ENCODE assay signal across 9 cellular contexts in the genomic region with DNA sequence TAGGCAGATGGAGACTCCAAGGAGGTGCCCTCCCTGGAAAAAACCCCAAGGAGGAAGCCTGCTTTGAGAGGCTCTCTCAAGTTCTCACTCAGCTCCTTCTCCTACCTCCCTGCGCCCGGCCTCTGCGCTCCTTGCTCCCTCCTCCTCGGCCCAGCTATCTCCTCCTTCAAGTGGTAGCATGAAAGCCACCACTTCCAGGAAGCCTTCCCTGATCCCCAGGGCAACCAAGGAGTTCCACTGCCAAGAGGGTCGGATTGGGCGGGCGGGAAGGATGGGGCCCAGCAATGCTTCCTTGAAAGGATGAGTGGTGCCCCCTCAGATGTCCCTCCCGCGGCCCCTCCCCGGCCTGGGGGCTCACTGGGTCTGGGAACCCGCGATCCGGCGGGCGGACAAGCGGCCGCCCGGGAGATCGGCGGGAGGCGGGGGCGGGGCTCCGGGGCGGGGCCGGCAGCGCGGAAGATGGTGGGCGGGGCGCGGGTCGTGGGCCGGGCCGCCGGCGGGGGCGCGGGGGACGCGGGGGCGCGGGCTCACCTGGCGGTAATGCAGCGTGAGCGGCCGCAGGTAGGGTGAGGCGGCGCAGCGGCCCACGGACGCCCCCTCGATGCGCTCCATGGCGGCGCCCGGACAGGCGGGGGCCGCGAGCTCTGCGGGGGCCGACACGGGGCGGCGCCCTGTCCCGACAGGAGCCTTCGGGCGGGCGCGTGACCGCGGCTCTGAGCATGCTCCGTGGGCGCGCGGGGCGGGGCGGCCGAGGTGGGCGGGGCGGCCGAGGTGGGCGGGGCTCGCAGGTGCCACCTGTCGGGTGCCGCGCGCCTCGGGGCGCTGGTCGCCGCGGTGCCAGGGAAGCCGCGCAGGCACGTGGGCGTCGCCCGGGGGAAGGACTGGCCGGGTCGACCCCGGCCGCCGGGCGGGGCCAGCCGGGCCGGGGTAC. TPM values are rescaled to one million over a fixed set of nuclear protein-coding genes. Genes with fewer than 3 reads are reported as not detected.
DNase-seq lines count a peak whose midpoint lies in the region; ATAC-seq, FAIRE-seq and TF ChIP-seq lines count a peak whose summit lies in the region.
"Had no signal": no experiment of that assay in that cellular context is flagged by ENCODE, and none has a peak within 500 bp of the region (broad histone marks: within the 10 kb centered on the region; RNA-seq: fewer than 3 reads in every experiment).

A gene (minus strand): TSS at position 715 of the 931 bp plus-strand sequence. CDS start 103 bp downstream, at position 612.

- SMC1A ChIA-PET in GM12878 (lab: Charles Lee; ENCODE audit: uncharacterized antibody, unreplicated experiment): no interaction called here

- TF ChIP-seq EP300 in GM12878 (IDR thresholded peaks at IDR 0.05; ENCODE audit: borderline replicate concordance in 1 of 2, control insufficient read depth in 1 of 2, low read depth in 2 of 2, low read length in 2 of 2): no peak

- CTCF ChIA-PET in GM12878 (lab: Yijun Ruan, JAX): interaction anchor here (1.6 kb wide), 1 partner anchor 21 kb away, joined by 4 read pairs; no protein-coding TSS in a partner anchor

- H3K36me3 ChIP-seq in BE2C (no peaks in the 10 kb centered on the region), GM12878 (ENCODE audit: control insufficient read depth in 2 of 2, insufficient read depth in 2 of 2, low read length in 1 of 2) (no peaks in the 10 kb centered on the region), iPS-15b (ENCODE audit: control insufficient read depth, insufficient read depth, low read length) (peaks cover 5% of the 10 kb centered on the region)

- no peaks in the 10 kb centered on the region for H3K4me1 ChIP-seq in BE2C
- peaks cover 5% of the 10 kb centered on the region; the same call in 1 of the 2 replicates for H3K4me1 ChIP-seq in GM12878 (ENCODE audit: control insufficient read depth, insufficient read depth, low read length)
- peaks cover 3% of the 10 kb centered on the region for H3K4me1 ChIP-seq in iPS-15b (ENCODE audit: control insufficient read depth, insufficient read depth, low read length)

- no peaks in the 10 kb centered on the region for H3K79me2 ChIP-seq in GM12878 (ENCODE audit: control insufficient read depth, insufficient read depth, low read length)

- no peaks in the 10 kb centered on the region for H3K36me3 Mint-ChIP-seq in IgD-negative memory B cell

- H3K9ac ChIP-seq in GM12878 (ENCODE audit: control insufficient read depth, insufficient read depth, low read length) (peak within 1 kb of the TSS; percentile 51), iPS-15b (ENCODE audit: low read depth, low read length) (no peak within 1 kb of the TSS)

- peaks cover 7% of the 10 kb centered on the region for H3K27me3 Mint-ChIP-seq in IgD-negative memory B cell

- no peaks in the 10 kb centered on the region for H3K9me3 Mint-ChIP-seq in IgD-negative memory B cell

- no peak for FAIRE-seq in GM12878 (lab: Jason Lieb, UNC)
- FAIRE-seq: TTC549 had no signal

- in situ Hi-C loops in GM12878 (cut with MboI): no loop called here

- H2AFZ ChIP-seq in GM12878 (ENCODE audit: control insufficient read depth, low read depth, low read length): peak within 1 kb of the TSS; percentile 75

- RAD21 ChIA-PET in GM12878 (lab: Charles Lee; ENCODE audit: unreplicated experiment): no interaction called here

- no peaks in the 10 kb centered on the region for H3K9me3 ChIP-seq in BE2C
- H3K9me3 ChIP-seq in GM12878 (replicated peaks; ENCODE audit: control insufficient read depth, insufficient read depth, low read length): no peaks in the 10 kb centered on the region
- no peaks in the 10 kb centered on the region for H3K9me3 ChIP-seq in iPS-15b (ENCODE audit: control insufficient read depth, insufficient read depth, low read length)

- intact Hi-C loops in GM12878 (cut with micrococcal nuclease; ENCODE audit: unreplicated experiment): no loop called here

- no peaks in the 10 kb centered on the region for H4K20me1 ChIP-seq in GM12878 (ENCODE audit: control insufficient read depth, insufficient read depth)

- H3K27ac ChIP-seq in GM12878 (ENCODE audit: control insufficient read depth, insufficient read depth): no peak within 1 kb of the TSS

- H3K4me1 Mint-ChIP-seq in IgD-negative memory B cell: peaks cover 0 to 6% (median 3%) of the 10 kb centered on the region in 3 donors

- WGBS in GM12878 (ENCODE audit: insufficient coverage, insufficient replicate concordance, low lambda C conversion rate, missing lambda C conversion rate): 0% methylated on average over 8 of the region's 105 CpGs

- TF ChIP-seq CTCF in BE2C (IDR thresholded peaks at IDR 0.05; ENCODE audit: low read depth, low read length) (no peak), GM12878 (IDR thresholded peaks at IDR 0.05 in 2 of 3, conservative IDR thresholded peaks at IDR 0.05 in 1 of 3; ENCODE audit: control insufficient read depth in 2 of 3, extremely low read depth in 1 of 3, insufficient read depth in 1 of 3, low read depth in 3 of 3, low read length in 3 of 3) (no peak)

- DNase-seq in BE2C (peak; percentile 75), GM19240 (ENCODE audit: insufficient read length, low spot score) (peak; percentile 96), T-helper 9 cell (peak; percentile 89), GM12878 (ENCODE audit: low read depth, low spot score) (no peak)
- peak; percentile 70 to 76 for DNase-seq in stimulated activated CD4-positive, alpha-beta T cell treated with anti-CD3 and anti-CD28 coated beads, Interleukin-12 subunit alpha, Interleukin-12 subunit beta, amount 100 ng/mL, for 24 hours (ENCODE audit: low read depth in 2 of 2)

- TF ChIP-seq POLR2A in GM12878 (IDR thresholded peaks at IDR 0.05; ENCODE audit: low read depth, low read length): peak; percentile 46; the same call in 1 of the 2 replicates

- H3K4me2 ChIP-seq in GM12878 (ENCODE audit: control insufficient read depth, insufficient read depth): peak within 1 kb of the TSS; percentile 79

- H3K4me3 ChIP-seq in BE2C (ENCODE audit: low read depth, low read length): peak within 1 kb of the TSS; percentile 46
- H3K4me3 ChIP-seq in GM12878: peak within 1 kb of the TSS; percentile 76
- H3K4me3 ChIP-seq in iPS-15b (ENCODE audit: low read depth, low read length): peak within 1 kb of the TSS; percentile 66

- H3K4me3 Mint-ChIP-seq in IgD-negative memory B cell: peak within 1 kb of the TSS; percentile 81 to 90 (median 86)

- peak within 1 kb of the TSS in 2 of 3 donors; percentile 71 to 83 for H3K27ac Mint-ChIP-seq in IgD-negative memory B cell

- ATAC-seq in GM12878: peak; percentile 84
- no peak for ATAC-seq in GM19463 (IDR thresholded peaks at IDR 0.05; ENCODE audit: unreplicated experiment)

- H3K27me3 ChIP-seq in BE2C (no peaks in the 10 kb centered on the region), GM12878 (replicated peaks in 1 of 2; ENCODE audit: control insufficient read depth in 2 of 2, insufficient read depth in 2 of 2, low read length in 1 of 2) (peaks cover 0 to 2% of the 10 kb centered on the region in 2 experiments; a peak in 2 of 4 replicates), iPS-15b (ENCODE audit: control insufficient read depth, insufficient read depth, low read length) (peaks cover 10% of the 10 kb centered on the region)

- no peak for TF ChIP-seq RAD21 in GM12878 (IDR thresholded peaks at IDR 0.05; ENCODE audit: insufficient read depth, low read depth, low read length)

- BruUV-seq in GM12878 (replicated peaks; lab: Mats Ljungman, UMichigan): no TSS peak

- POLR2A ChIA-PET in GM12878 (lab: Charles Lee): no interaction called here

TF ChIP-seq in GM12878, 131 proteins besides CTCF, POLR2A, EP300 and RAD21 (continues in another document):
- TF ChIP-seq TCF3 (IDR thresholded peaks at IDR 0.05; ENCODE audit: borderline replicate concordance, insufficient read depth, low read depth, low read length) (0 out of 2 replicates have a peak, but pooled peaks have one; percentile 51), IKZF1 (conservative IDR thresholded peaks at IDR 0.05) (no peak), RBBP5 (conservative IDR thresholded peaks at IDR 0.05) (no peak)

RNA-seq across cellular contexts. Expression of the gene that starts here (rescaled TPM):
- polyA plus RNA-seq in BE2C (2012; ENCODE audit: insufficient read depth, insufficient read length, low read depth): 7.4 TPM
- polyA plus RNA-seq in IgD-negative memory B cell: 12.7 TPM
- 4.4 and 4.6 TPM in 2 replicates for total RNA-seq in GM12878 (2013; cell fraction: nucleolus; rRNA removed)
- total RNA-seq in GM12878 (2014; rRNA removed): 4.3 and 5.0 TPM in 2 replicates
- total RNA-seq in GM12878 (2014; rRNA removed; fragmentation: Illumina TruSeq; extraction: Trizol): 1.1 and 2.4 TPM in 2 replicates
- total RNA-seq in GM12878 (2021): 5.4 and 6.4 TPM in 2 replicates
- polyA plus RNA-seq in GM12878 (2011; ENCODE audit: low read depth): 0.73 TPM
- polyA plus RNA-seq in GM12878 (2011; rRNA removed): 1.8 and 4.4 TPM in 2 replicates
- 5.8 and 7.9 TPM in 2 replicates for polyA plus RNA-seq in GM12878 (2011; cell fraction: cytosol; rRNA removed)
- 10.6 and 14.3 TPM in 2 replicates for polyA plus RNA-seq in GM12878 (2011; cell fraction: nucleus; rRNA removed)
- 5.3 and 5.9 TPM in 2 replicates for polyA plus RNA-seq in GM12878 (2012)
- 0.62 TPM in 1 of 2 replicates, not detected in the other for polyA plus RNA-seq in GM12878 (2014; fragmentation: Illumina TruSeq; extraction: Trizol)
- under 1 TPM in 1 of 2 experiments, not detected in 1; 0.86 TPM for polyA plus RNA-seq in GM12878 (2014; fragmentation: Nextera tagmentation; extraction: Ambion mirVana)
- polyA plus RNA-seq in GM12878 (2014; rRNA removed): 5.3 and 6.2 TPM in 2 replicates
- 1 to 10 TPM; 4.0 to 6.8 TPM for polyA plus RNA-seq in GM12878 (2016; fragmentation: Nextera tagmentation; extraction: Ambion mirVana)
- 1.4 and 2.7 TPM in 2 replicates for polyA minus RNA-seq in GM12878 (2011; rRNA and poly(A)+ RNA removed)
- polyA minus RNA-seq in GM12878 (2011; cell fraction: cytosol; rRNA and poly(A)+ RNA removed): 1.8 and 2.9 TPM in 2 replicates
- polyA minus RNA-seq in GM12878 (2011; cell fraction: nucleus; rRNA and poly(A)+ RNA removed): 1.1 and 1.2 TPM in 2 replicates
